1 cellular context compared by ENCODE assay signal in the genomic region with DNA sequence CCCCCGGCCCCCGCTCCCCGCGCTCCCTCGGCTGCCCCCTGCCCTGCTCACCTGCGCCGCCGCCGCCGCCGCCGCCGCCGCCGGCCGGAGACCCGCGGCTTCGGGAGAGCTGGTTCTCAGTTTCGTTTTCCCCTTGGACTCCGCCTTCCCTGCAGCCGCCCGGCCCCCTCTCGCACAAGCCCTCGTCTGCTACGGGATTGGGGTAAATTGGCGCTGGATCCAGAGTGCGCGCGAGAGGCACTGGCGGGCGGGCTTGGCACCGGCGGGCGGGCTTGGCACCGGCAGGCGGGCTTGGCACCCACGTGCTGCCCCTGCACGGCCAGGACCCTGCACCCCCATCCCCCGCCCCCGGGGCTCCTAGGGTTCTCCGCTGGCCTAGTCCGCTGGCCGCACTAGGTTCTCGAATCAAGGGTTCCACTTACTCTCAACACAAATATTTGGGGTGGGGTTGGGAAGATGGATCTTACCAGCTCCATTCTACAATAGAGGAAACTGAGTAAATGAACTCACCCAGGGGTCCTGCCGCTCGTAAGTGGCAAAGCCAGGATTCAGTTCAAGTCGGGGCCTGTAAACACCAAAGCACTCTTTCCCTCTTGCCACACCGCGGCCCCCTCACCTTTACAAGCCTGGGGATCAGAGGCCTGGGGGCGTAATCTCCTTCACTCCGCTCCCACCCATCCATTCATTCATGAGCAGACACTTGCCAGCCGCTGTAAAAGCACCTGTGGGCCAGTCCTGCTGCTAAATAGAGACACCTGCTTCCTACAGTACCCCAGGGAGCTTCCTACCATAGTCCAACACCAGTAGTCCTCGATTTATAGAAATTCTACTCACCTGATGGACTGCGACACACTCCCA.
A peak's percentile ranks its signal among the peaks of the same experiment; 100 is the strongest.
TF ChIP-seq lines count a peak whose summit lies in the region.

Gene EIF2AK2 (minus strand): TSS at position 124 of the 858 bp plus-strand sequence. CDS start 9,174 bp downstream, outside the sequence.

TF ChIP-seq in H1, 55 proteins besides CTCF, POLR2A, EP300 and RAD21:
- TF ChIP-seq TEAD4 (IDR thresholded peaks at IDR 0.05; ENCODE audit: low read depth, low read length) = no peak
- peak; percentile 89 for TF ChIP-seq MAX (IDR thresholded peaks at IDR 0.05)
- no peak for TF ChIP-seq USF2 (IDR thresholded peaks at IDR 0.05; ENCODE audit: low read length)
- peak; percentile 35; the same call in 1 of the 2 replicates for TF ChIP-seq POLR2AphosphoS5 (IDR thresholded peaks at IDR 0.05; ENCODE audit: low read depth, low read length)
- TF ChIP-seq CBX5 (IDR thresholded peaks at IDR 0.05; ENCODE audit: low read depth, low read length) = no peak
- no peak for TF ChIP-seq TAF7 (optimal IDR thresholded peaks at IDR 0.05; ENCODE audit: borderline replicate concordance, low read depth, low read length)
- TF ChIP-seq TAF1 (IDR thresholded peaks at IDR 0.05; ENCODE audit: low read depth, low read length) = 0 out of 2 replicates have a peak, but pooled peaks have one; percentile 66
- TF ChIP-seq BRCA1 (IDR thresholded peaks at IDR 0.05; ENCODE audit: low read depth, low read length) = peak; percentile 65; the same call in 1 of the 2 replicates
- TF ChIP-seq ATF2 (IDR thresholded peaks at IDR 0.05; ENCODE audit: low read length) = no peak
- no peak for TF ChIP-seq POU5F1 (IDR thresholded peaks at IDR 0.05; ENCODE audit: low read depth, low read length)
- no peak for TF ChIP-seq ASH2L (IDR thresholded peaks at IDR 0.05; ENCODE audit: low read length)
- peak; percentile 51; the same call in 1 of the 2 replicates for TF ChIP-seq TBP (IDR thresholded peaks at IDR 0.05; ENCODE audit: low read depth, low read length)
- no peak for TF ChIP-seq CEBPB (IDR thresholded peaks at IDR 0.05; ENCODE audit: low read depth, low read length)
- no peak for TF ChIP-seq KDM4A (IDR thresholded peaks at IDR 0.05; ENCODE audit: low read depth, low read length, severe bottlenecking)
- TF ChIP-seq, protein P1, sequence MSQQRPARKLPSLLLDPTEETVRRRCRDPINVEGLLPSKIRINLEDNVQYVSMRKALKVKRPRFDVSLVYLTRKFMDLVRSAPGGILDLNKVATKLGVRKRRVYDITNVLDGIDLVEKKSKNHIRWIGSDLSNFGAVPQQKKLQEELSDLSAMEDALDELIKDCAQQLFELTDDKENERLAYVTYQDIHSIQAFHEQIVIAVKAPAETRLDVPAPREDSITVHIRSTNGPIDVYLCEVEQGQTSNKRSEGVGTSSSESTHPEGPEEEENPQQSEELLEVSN (IDR thresholded peaks at IDR 0.05) = peak; percentile 88
- peak; percentile 91 for TF ChIP-seq CHD2 (IDR thresholded peaks at IDR 0.05; ENCODE audit: low read length)
- no peak for TF ChIP-seq SUZ12 (IDR thresholded peaks at IDR 0.05; ENCODE audit: low read length)
- TF ChIP-seq CHD7 (IDR thresholded peaks at IDR 0.05; ENCODE audit: insufficient replicate concordance, low read length) = no peak
- TF ChIP-seq PHF8 (conservative IDR thresholded peaks at IDR 0.05; ENCODE audit: low read depth, low read length) = no peak; the same call in none of the 2 replicates
- no peak for TF ChIP-seq FOSL1 (IDR thresholded peaks at IDR 0.05; ENCODE audit: insufficient read depth, low read depth, low read length)
- TF ChIP-seq MAFK (IDR thresholded peaks at IDR 0.05; ENCODE audit: low read depth, low read length) = no peak
- no peak for TF ChIP-seq RFX5 (IDR thresholded peaks at IDR 0.05; ENCODE audit: borderline replicate concordance, low read depth, low read length)
- no peak for TF ChIP-seq HDAC2 (IDR thresholded peaks at IDR 0.05; ENCODE audit: borderline replicate concordance in 1 of 2, low read depth in 2 of 2, low read length in 2 of 2)
- no peak for TF ChIP-seq GABPA (IDR thresholded peaks at IDR 0.05; ENCODE audit: borderline replicate concordance, insufficient read depth, low read length)
- TF ChIP-seq JUN (IDR thresholded peaks at IDR 0.05; ENCODE audit: low read depth, low read length) = no peak
- no peak for TF ChIP-seq SIRT6 (IDR thresholded peaks at IDR 0.05; ENCODE audit: low read length)
- TF ChIP-seq NRF1 (IDR thresholded peaks at IDR 0.05; ENCODE audit: low read depth, low read length) = no peak
- TF ChIP-seq NANOG (IDR thresholded peaks at IDR 0.05; ENCODE audit: insufficient read depth, low read depth, low read length, poor library complexity, severe bottlenecking) = no peak
- no peak for TF ChIP-seq BCL11A (IDR thresholded peaks at IDR 0.05; ENCODE audit: low read depth in 2 of 2, low read length in 2 of 2)
- peak; percentile 71; the same call in 1 of the 2 replicates for TF ChIP-seq RBBP5 (IDR thresholded peaks at IDR 0.05; ENCODE audit: borderline replicate concordance, low read depth, low read length)
- TF ChIP-seq SIX5 (IDR thresholded peaks at IDR 0.05; ENCODE audit: low read depth, low read length) = no peak
- TF ChIP-seq SP2 (IDR thresholded peaks at IDR 0.05; ENCODE audit: low read length) = no peak
